8 cellular contexts compared by ENCODE assay signal in the genomic region with DNA sequence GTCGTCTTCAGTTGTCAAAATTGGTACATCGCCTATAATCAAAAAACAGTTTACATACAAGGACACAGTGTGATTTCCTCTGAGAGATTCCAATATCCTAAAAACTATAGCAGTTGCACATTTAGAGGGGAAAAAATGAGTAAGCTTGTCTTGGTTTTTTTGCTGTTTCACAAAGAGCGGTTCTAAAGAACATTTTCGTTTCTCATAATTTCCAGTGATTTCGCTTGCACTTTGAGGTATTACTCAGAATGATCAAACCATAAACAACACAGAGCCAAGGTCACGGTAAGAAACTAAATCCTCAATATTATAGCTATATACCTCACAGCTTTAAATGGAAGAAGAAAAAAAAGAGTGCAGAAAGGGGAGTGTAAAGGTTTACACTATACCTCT. TPM values are rescaled to one million over a fixed set of nuclear protein-coding genes. Genes with fewer than 3 reads are reported as not detected.
A peak's percentile ranks its signal among the peaks of the same experiment; 100 is the strongest.
DNase-seq lines count a peak whose midpoint lies in the region; ATAC-seq, FAIRE-seq and TF ChIP-seq lines count a peak whose summit lies in the region.

No MANE protein-coding gene starts in this region.

- peaks cover 9% of the 10 kb centered on the region; the same call in 1 of the 3 replicates for H3K4me1 ChIP-seq in A549
- peaks cover 30% of the 10 kb centered on the region for H3K4me1 ChIP-seq in HepG2 (ENCODE audit: insufficient read depth, low read length)
- peaks cover 18% of the 10 kb centered on the region for H3K4me1 ChIP-seq in vagina
- H3K4me1 ChIP-seq in HAP-1 = no peaks in the 10 kb centered on the region

- H3K36me3 Mint-ChIP-seq in activated naive CD8-positive, alpha-beta T cell treated with anti-CD3 and anti-CD28 coated beads, Interleukin-2, amount 50 U/mL, for 24 hours (ENCODE audit: low read depth) = peaks cover 43% of the 10 kb centered on the region

- BruUV-seq in HepG2 (replicated peaks; lab: Mats Ljungman, UMichigan) = TSS peak; percentile 68

- H3K9me3 ChIP-seq in A549 = peaks cover 10% of the 10 kb centered on the region
- H3K9me3 ChIP-seq in HepG2 (ENCODE audit: low read length) = no peaks in the 10 kb centered on the region
- no peaks in the 10 kb centered on the region for H3K9me3 ChIP-seq in vagina
- no peaks in the 10 kb centered on the region for H3K9me3 ChIP-seq in HAP-1

- peak overlapping the region; percentile 90 for H3K4me3 Mint-ChIP-seq in activated naive CD8-positive, alpha-beta T cell treated with anti-CD3 and anti-CD28 coated beads, Interleukin-2, amount 50 U/mL, for 24 hours

- no peaks in the 10 kb centered on the region for H4K20me1 ChIP-seq in HepG2 (ENCODE audit: insufficient read depth, low read length)

- peak overlapping the region; percentile 3 for H2AFZ ChIP-seq in HepG2 (ENCODE audit: low read length)

- H3K36me3 ChIP-seq in HepG2 (replicated peaks in 1 of 2; ENCODE audit: control insufficient read depth in 1 of 2, insufficient read depth in 2 of 2, low read length in 2 of 2) (peaks cover 1 to 25% of the 10 kb centered on the region in 2 experiments; a peak in 2 of 5 replicates), vagina (peaks cover 0 to 22% of the 10 kb centered on the region in 2 donors), HAP-1 (replicated peaks) (no peaks in the 10 kb centered on the region)

- peak overlapping the region; percentile 80 to 95 for H3K27ac ChIP-seq in A549
- peak overlapping the region; percentile 86 for H3K27ac ChIP-seq in HepG2 (ENCODE audit: extremely low read length, insufficient read depth, low read length)
- H3K27ac ChIP-seq in vagina = peak overlapping the region; percentile 73

- no peaks in the 10 kb centered on the region for H3K27me3 Mint-ChIP-seq in activated naive CD8-positive, alpha-beta T cell treated with anti-CD3 and anti-CD28 coated beads, Interleukin-2, amount 50 U/mL, for 24 hours

- H3K9ac ChIP-seq in HepG2 (ENCODE audit: insufficient read depth, low read depth, low read length) = peak overlapping the region; percentile 77

- no peak for ATAC-seq in A549
- peak; percentile 37 for ATAC-seq in GM18873 (IDR thresholded peaks at IDR 0.05; ENCODE audit: low FRiP score, unreplicated experiment)
- ATAC-seq in HG03097 (IDR thresholded peaks at IDR 0.05; ENCODE audit: low FRiP score, unreplicated experiment) = peak; percentile 22
- ATAC-seq in activated naive CD8-positive, alpha-beta T cell treated with anti-CD3 and anti-CD28 coated beads, Interleukin-2, amount 50 U/mL, for 24 hours = peak; percentile 73
- no peak for ATAC-seq in HepG2

- TF ChIP-seq CTCF in A549 (IDR thresholded peaks at IDR 0.05) (no peak), HepG2 (CRISPR knock-in tag; IDR thresholded peaks at IDR 0.05) (no peak), vagina (IDR thresholded peaks at IDR 0.05) (no peak)

- FAIRE-seq in A549 (lab: Jason Lieb, UNC) (no peak), HepG2 (lab: Jason Lieb, UNC) (no peak)

- TF ChIP-seq RAD21 in A549 (conservative IDR thresholded peaks at IDR 0.05 in 1 of 2, IDR thresholded peaks at IDR 0.05 in 1 of 2) (no peak), HepG2 (CRISPR knock-in tag; IDR thresholded peaks at IDR 0.05) (no peak)

- intact Hi-C loops in HepG2 (cut with micrococcal nuclease; ENCODE audit: unreplicated experiment) = no loop called here
- intact Hi-C loops in vagina (cut with DNase I) = no loop called here

- CTCF ChIA-PET in A549 (lab: Yijun Ruan, JAX) = no interaction called here
- CTCF ChIA-PET in HepG2 (lab: Yijun Ruan, JAX; ENCODE audit: low intra/inter-chr PET ratio, low total read pairs) = no interaction called here

- H3K27me3 ChIP-seq in HepG2 (ENCODE audit: control insufficient read depth in 1 of 2, insufficient read depth in 2 of 2, low read length in 2 of 2) (no peaks in the 10 kb centered on the region; a peak in 1 of 5 replicates), vagina (no peaks in the 10 kb centered on the region), HAP-1 (ENCODE audit: low read depth) (peaks cover 2% of the 10 kb centered on the region; the same call in 1 of the 2 replicates)

- WGBS in A549 (ENCODE audit: missing lambda C conversion rate) = 83% methylated on average over 6 of the region's 6 CpGs
- 83% methylated on average over 6 of the region's 6 CpGs for WGBS in HepG2 (ENCODE audit: low lambda C conversion rate)

- DNase-seq in A549 (ENCODE audit: low read depth in 1 of 2, low spot score in 1 of 2) (no peak), HepG2 (ENCODE audit: low spot score) (no peak), vagina (ENCODE audit: extremely low spot score in 2 of 2) (no peak), mucosa of gallbladder (ENCODE audit: low spot score) (no peak), HAP-1 (ENCODE audit: low spot score in 2 of 2) (no peak)
- no peak for DNase-seq in activated naive CD8-positive, alpha-beta T cell treated with anti-CD3 and anti-CD28 coated beads, Interleukin-2, amount 50 U/mL, for 24 hours

- in situ Hi-C loops in HepG2 (cut with HindIII; ENCODE audit: extremely low pct_ligation_motif_present, low pct_unique_long_range_greater_than_20kb) = no loop called here
- in situ Hi-C loops in HAP-1 (cut with MboI; ENCODE audit: low sequenced_read_pairs) = no loop called here

- H3K27ac Mint-ChIP-seq in activated naive CD8-positive, alpha-beta T cell treated with anti-CD3 and anti-CD28 coated beads, Interleukin-2, amount 50 U/mL, for 24 hours = peak overlapping the region; percentile 99

- POLR2A ChIA-PET in A549 (lab: Yijun Ruan, JAX) = no interaction called here
- POLR2A ChIA-PET in HepG2 (lab: Yijun Ruan, JAX) = interaction anchor here (0.6 kb wide), 1 partner anchor 18 kb away, joined by 4 read pairs; no protein-coding TSS in a partner anchor

- no peaks in the 10 kb centered on the region for H3K9me3 Mint-ChIP-seq in activated naive CD8-positive, alpha-beta T cell treated with anti-CD3 and anti-CD28 coated beads, Interleukin-2, amount 50 U/mL, for 24 hours

- H3K4me3 ChIP-seq in A549 = peak overlapping the region; percentile 86
- peak overlapping the region; percentile 86 to 95 (median 94) for H3K4me3 ChIP-seq in HepG2 (replicated peaks in 1 of 3; ENCODE audit: insufficient read depth in 1 of 3, low read depth in 2 of 3, low read length in 3 of 3)
- H3K4me3 ChIP-seq in vagina = peak overlapping the region; percentile 68 to 78
- no peak overlapping the region for H3K4me3 ChIP-seq in HAP-1

- TF ChIP-seq EP300 in A549 (IDR thresholded peaks at IDR 0.05) (no peak), HepG2 (IDR thresholded peaks at IDR 0.05; ENCODE audit: low read depth in 2 of 2, low read length in 2 of 2) (no peak), HepG2 (CRISPR knock-in tag; IDR thresholded peaks at IDR 0.05; ENCODE audit: borderline replicate concordance) (no peak)

- H3K4me2 ChIP-seq in A549 = peak overlapping the region; percentile 87
- H3K4me2 ChIP-seq in HepG2 (ENCODE audit: low read depth, low read length) = peak overlapping the region; percentile 84

- peaks cover 69% of the 10 kb centered on the region for H3K4me1 Mint-ChIP-seq in activated naive CD8-positive, alpha-beta T cell treated with anti-CD3 and anti-CD28 coated beads, Interleukin-2, amount 50 U/mL, for 24 hours

- peaks cover 7% of the 10 kb centered on the region for H3K79me2 ChIP-seq in HepG2 (ENCODE audit: insufficient read depth, low read length)

- TF ChIP-seq POLR2A in A549 (IDR thresholded peaks at IDR 0.05; ENCODE audit: low read length) (no peak), HepG2 (IDR thresholded peaks at IDR 0.05; ENCODE audit: insufficient read depth in 1 of 2, low read depth in 2 of 2, low read length in 2 of 2) (no peak), vagina (IDR thresholded peaks at IDR 0.05) (no peak)

RNA-seq across cellular contexts. Expression of gene MTX3, which starts 0.9 kb away (rescaled TPM):
- polyA plus RNA-seq in A549 (2011; rRNA removed) (15.8 and 19.1 TPM in 2 replicates), A549 (2017; fragmentation: RNase III; extraction: RNeasy Plus Mini Kit Qiagen cat#74134 plus additional on column Dnase treatment) (7.4 to 8.1 TPM (median 8.0 TPM) in 3 replicates), HepG2 (2011; rRNA removed) (9.0 and 9.9 TPM in 2 replicates)
- 3.2 and 3.8 TPM in 2 replicates for polyA plus RNA-seq in A549 (2012; cell fraction: cytosol; rRNA removed)
- polyA plus RNA-seq in A549 (2012; cell fraction: nucleus; rRNA removed) = 2.8 and 5.6 TPM in 2 replicates
- polyA minus RNA-seq in A549 (2011; rRNA and poly(A)+ RNA removed) = 9.1 and 11.2 TPM in 2 replicates
- total RNA-seq in HepG2 (2016; rRNA removed; fragmentation: Illumina TruSeq; extraction: Trizol) (16.7 and 18.5 TPM in 2 replicates), vagina (8.1 TPM), mucosa of gallbladder (17.0 TPM)
- total RNA-seq in HepG2 (2016; cell fraction: cytosol; rRNA removed; fragmentation: Illumina TruSeq; extraction: Trizol; ENCODE audit: low read depth) = 1.8 and 2.4 TPM in 2 replicates
- total RNA-seq in HepG2 (2016; cell fraction: insoluble cytoplasmic fraction; rRNA removed; fragmentation: Illumina TruSeq; extraction: Trizol) = 15.3 and 19.1 TPM in 2 replicates
- total RNA-seq in HepG2 (2016; cell fraction: membrane; rRNA removed; fragmentation: Illumina TruSeq; extraction: Trizol) = 3.9 and 5.3 TPM in 2 replicates
- 23.1 and 23.6 TPM in 2 replicates for total RNA-seq in HepG2 (2016; cell fraction: nucleus; rRNA removed; fragmentation: Illumina TruSeq; extraction: Trizol)
- polyA plus RNA-seq in HepG2 (2011; cell fraction: cytosol; rRNA removed) = 2.6 and 4.0 TPM in 2 replicates
- 9.6 and 13.7 TPM in 2 replicates for polyA plus RNA-seq in HepG2 (2011; cell fraction: nucleus; rRNA removed)
- polyA plus RNA-seq in HepG2 (2012) = 6.3 and 8.5 TPM in 2 replicates
- polyA plus RNA-seq in HepG2 (2016; cell fraction: cytosol; fragmentation: Illumina TruSeq; extraction: Trizol; ENCODE audit: low read depth) = 0.60 and 0.66 TPM in 2 replicates
- polyA plus RNA-seq in HepG2 (2016; cell fraction: insoluble cytoplasmic fraction; fragmentation: Illumina TruSeq; extraction: Trizol; ENCODE audit: low read depth) = 9.3 and 11.2 TPM in 2 replicates
- polyA plus RNA-seq in HepG2 (2016; cell fraction: membrane; fragmentation: Illumina TruSeq; extraction: Trizol; ENCODE audit: low read depth) = 1.1 and 1.4 TPM in 2 replicates
- polyA plus RNA-seq in HepG2 (2016; cell fraction: nucleus; fragmentation: Illumina TruSeq; extraction: Trizol; ENCODE audit: insufficient read depth, low read depth) = 38.4 and 40.1 TPM in 2 replicates
- 6.7 and 14.5 TPM in 2 replicates for polyA minus RNA-seq in HepG2 (2011; rRNA and poly(A)+ RNA removed; ENCODE audit: low replicate concordance)
- 5.8 and 6.8 TPM in 2 replicates for polyA minus RNA-seq in HepG2 (2011; cell fraction: cytosol; rRNA and poly(A)+ RNA removed)
- 18.0 and 19.5 TPM in 2 replicates for polyA minus RNA-seq in HepG2 (2011; cell fraction: nucleus; rRNA and poly(A)+ RNA removed)

RNA-seq across cellular contexts. Expression of gene THBS4, which starts 44.9 kb away (rescaled TPM):
- 0.28 and 0.30 TPM in 2 replicates for polyA plus RNA-seq in A549 (2011; rRNA removed)
- polyA plus RNA-seq in A549 (2012; cell fraction: cytosol; rRNA removed) = 0.05 and 0.09 TPM in 2 replicates
- 0.09 and 0.12 TPM in 2 replicates for polyA plus RNA-seq in A549 (2012; cell fraction: nucleus; rRNA removed)
- 0.16 to 0.54 TPM (median 0.41 TPM) in 3 replicates for polyA plus RNA-seq in A549 (2017; fragmentation: RNase III; extraction: RNeasy Plus Mini Kit Qiagen cat#74134 plus additional on column Dnase treatment)
- 0.34 TPM in 1 of 2 replicates, not detected in the other for polyA minus RNA-seq in A549 (2011; rRNA and poly(A)+ RNA removed)
- total RNA-seq in HepG2 (2016; rRNA removed; fragmentation: Illumina TruSeq; extraction: Trizol) = 0.60 and 0.98 TPM in 2 replicates
- total RNA-seq in HepG2 (2016; cell fraction: cytosol; rRNA removed; fragmentation: Illumina TruSeq; extraction: Trizol; ENCODE audit: low read depth) = 0.71 TPM in 1 of 2 replicates, not detected in the other
- total RNA-seq in HepG2 (2016; cell fraction: insoluble cytoplasmic fraction; rRNA removed; fragmentation: Illumina TruSeq; extraction: Trizol) = 0.97 and 1.1 TPM in 2 replicates
- total RNA-seq in HepG2 (2016; cell fraction: membrane; rRNA removed; fragmentation: Illumina TruSeq; extraction: Trizol) = 0.06 and 0.31 TPM in 2 replicates
- total RNA-seq in HepG2 (2016; cell fraction: nucleus; rRNA removed; fragmentation: Illumina TruSeq; extraction: Trizol) = 0.44 and 1.5 TPM in 2 replicates
- 1.0 and 1.2 TPM in 2 replicates for polyA plus RNA-seq in HepG2 (2011; rRNA removed)
- polyA plus RNA-seq in HepG2 (2011; cell fraction: cytosol; rRNA removed) = 0.46 and 0.53 TPM in 2 replicates
- 1.5 and 1.6 TPM in 2 replicates for polyA plus RNA-seq in HepG2 (2011; cell fraction: nucleus; rRNA removed)
- 0.72 and 1.9 TPM in 2 replicates for polyA plus RNA-seq in HepG2 (2012)
- polyA plus RNA-seq in HepG2 (2016; cell fraction: cytosol; fragmentation: Illumina TruSeq; extraction: Trizol; ENCODE audit: low read depth) = 0.16 TPM in 1 of 2 replicates, not detected in the other
- 0.58 and 0.60 TPM in 2 replicates for polyA plus RNA-seq in HepG2 (2016; cell fraction: insoluble cytoplasmic fraction; fragmentation: Illumina TruSeq; extraction: Trizol; ENCODE audit: low read depth)
- polyA plus RNA-seq in HepG2 (2016; cell fraction: membrane; fragmentation: Illumina TruSeq; extraction: Trizol; ENCODE audit: low read depth) = 0.21 TPM in 1 of 2 replicates, not detected in the other
- polyA plus RNA-seq in HepG2 (2016; cell fraction: nucleus; fragmentation: Illumina TruSeq; extraction: Trizol; ENCODE audit: insufficient read depth, low read depth) = 0.73 and 0.78 TPM in 2 replicates
- polyA minus RNA-seq in HepG2 (2011; rRNA and poly(A)+ RNA removed; ENCODE audit: low replicate concordance) = 0.46 and 0.56 TPM in 2 replicates
- not detected in 2 replicates for polyA minus RNA-seq in HepG2 (2011; cell fraction: cytosol; rRNA and poly(A)+ RNA removed)
- polyA minus RNA-seq in HepG2 (2011; cell fraction: nucleus; rRNA and poly(A)+ RNA removed) = 1.2 and 1.3 TPM in 2 replicates
- total RNA-seq in vagina = 0.98 TPM
- total RNA-seq in mucosa of gallbladder = 1.5 TPM

Comparison
In these comparisons a context has a peak if more than half of its experiments do, and no peak if none do; other contexts are left out.
1. ATAC-seq: peak in GM18873 (single experiment), HG03097 (single experiment) and activated naive CD8-positive, alpha-beta T cell treated with anti-CD3 and anti-CD28 coated beads, Interleukin-2, amount 50 U/mL, for 24 hours (single experiment); none in A549 (0 of 2) and HepG2 (single experiment).
2. Peak in every context shown above with its lines, with median percentiles within 50 percentile points of each other: H3K27ac ChIP-seq.